29 cellular contexts compared by ENCODE assay signal in the genomic region with DNA sequence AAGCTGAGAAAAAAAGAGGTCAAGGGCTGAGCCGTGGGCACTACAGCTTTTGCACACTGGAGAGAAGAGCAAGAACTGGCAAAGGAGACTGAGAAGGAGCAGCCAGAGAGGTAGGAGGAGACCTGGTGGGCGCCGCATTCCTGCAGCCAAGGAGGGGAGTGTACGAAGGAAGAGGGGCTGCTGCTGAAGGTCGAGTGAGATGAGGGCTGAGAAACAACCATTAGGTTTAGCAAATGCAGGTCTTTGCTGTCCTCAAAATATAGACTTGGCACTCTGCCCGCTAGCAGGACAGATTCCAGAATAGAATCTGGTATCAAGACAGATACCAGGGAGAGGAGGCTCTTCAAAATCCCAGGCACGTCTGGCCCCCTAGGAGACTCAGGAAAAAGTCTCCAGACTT.
"Had no signal": no experiment of that assay in that cellular context is flagged by ENCODE, and none has a peak within 500 bp of the region (broad histone marks: within the 10 kb centered on the region; RNA-seq: fewer than 3 reads in every experiment).

No MANE protein-coding gene starts in this region.

- H3K27ac ChIP-seq: adrenal gland, cardiac muscle cell, esophagus squamous epithelium, hepatocyte, lower lobe of right lung, skin epidermis, uterus had no signal

- H3K4me2 ChIP-seq: hepatocyte had no signal

- H3K9me3 ChIP-seq: adrenal gland, esophagus squamous epithelium, lower lobe of right lung, mucosa of descending colon, uterus had no signal

- DNase-seq: activated CD4-positive, alpha-beta memory T cell treated with anti-CD3 and anti-CD28 coated beads for 36 hours; activated CD4-positive, alpha-beta T cell treated with anti-CD3 and anti-CD28 coated beads for 4 hours; activated CD8-positive, alpha-beta memory T cell treated with anti-CD3 and anti-CD28 coated beads, Interleukin-2, amount 50 U/mL, for 4 hours; activated effector memory CD4-positive, alpha-beta T cell treated with anti-CD3 and anti-CD28 coated beads, Interleukin-2, amount 50 U/mL, for 16 hours; activated naive CD4-positive, alpha-beta T cell treated with anti-CD3 and anti-CD28 coated beads for 36 hours; activated naive CD8-positive, alpha-beta T cell treated with anti-CD3 and anti-CD28 coated beads for 36 hours; activated T-cell treated with anti-CD3 and anti-CD28 coated beads, Interleukin-2, amount 50 U/mL, for 1 hour; adrenal gland; aorta; cortex of kidney; esophagus squamous epithelium; kidney; lower lobe of right lung; mesenchymal stem cell; mucosa of descending colon; stimulated activated CD4-positive, alpha-beta T cell treated with anti-CD3 and anti-CD28 coated beads, Interleukin-1b, Interleukin-23, amount 100 ng/mL, for 48 hours; stimulated activated CD4-positive, alpha-beta T cell treated with anti-CD3 and anti-CD28 coated beads, Interleukin-4, amount 100 ng/mL, for 4 hours; stimulated activated CD8-positive, alpha-beta memory T cell treated with anti-CD3 and anti-CD28 coated beads, Interleukin-4, amount 100 ng/mL, for 48 hours; stimulated activated naive CD8-positive, alpha-beta T cell treated with anti-CD3 and anti-CD28 coated beads, Interleukin-15, amount 100 ng/mL, for 72 hours; uterus had no signal

- H3K9me3 Mint-ChIP-seq: activated CD4-positive, alpha-beta memory T cell treated with anti-CD3 and anti-CD28 coated beads for 36 hours; activated naive CD4-positive, alpha-beta T cell treated with anti-CD3 and anti-CD28 coated beads for 36 hours; activated naive CD8-positive, alpha-beta T cell treated with anti-CD3 and anti-CD28 coated beads for 36 hours; activated T-helper 1 cell treated with anti-CD3 and anti-CD28 coated beads, Interleukin-12 subunit alpha, Interleukin-12 subunit beta, Interleukin-2, Interleukin-4 antibody, amounts not matched to agents 30 ng/mL and 10 ng/mL and 1 ng/mL, durations not matched to agents 14 hours and 24 hours and 36 hours; brain; natural killer cell treated with Interleukin-12 subunit alpha and Interleukin-12 subunit beta and Interleukin-15 and Interleukin-18, amount 100 ng/mL, for 72 hours; stimulated activated memory B cell treated with anti-CD40 and anti-IgM and Interleukin-4, amounts not matched to agents 10 μg/mL and 1 μg/mL and 100 μg/mL, for 72 hours; stimulated activated naive CD8-positive, alpha-beta T cell treated with anti-CD3 and anti-CD28 coated beads, Interleukin-15, amount 100 ng/mL, for 72 hours; type B pancreatic cell had no signal

- H3K4me3 Mint-ChIP-seq: activated CD4-positive, alpha-beta memory T cell treated with anti-CD3 and anti-CD28 coated beads for 36 hours; activated naive CD4-positive, alpha-beta T cell treated with anti-CD3 and anti-CD28 coated beads for 36 hours; activated naive CD8-positive, alpha-beta T cell treated with anti-CD3 and anti-CD28 coated beads for 36 hours; activated T-helper 1 cell treated with anti-CD3 and anti-CD28 coated beads, Interleukin-12 subunit alpha, Interleukin-12 subunit beta, Interleukin-2, Interleukin-4 antibody, amounts not matched to agents 30 ng/mL and 10 ng/mL and 1 ng/mL, durations not matched to agents 14 hours and 24 hours and 36 hours; brain; natural killer cell treated with Interleukin-12 subunit alpha and Interleukin-12 subunit beta and Interleukin-15 and Interleukin-18, amount 100 ng/mL, for 72 hours; stimulated activated memory B cell treated with anti-CD40 and anti-IgM and Interleukin-4, amounts not matched to agents 10 μg/mL and 1 μg/mL and 100 μg/mL, for 72 hours; stimulated activated naive CD8-positive, alpha-beta T cell treated with anti-CD3 and anti-CD28 coated beads, Interleukin-15, amount 100 ng/mL, for 72 hours; type B pancreatic cell had no signal

- H3K4me1 Mint-ChIP-seq: stimulated activated memory B cell treated with anti-CD40 and anti-IgM and Interleukin-4, amounts not matched to agents 10 μg/mL and 1 μg/mL and 100 μg/mL, for 72 hours; stimulated activated naive CD8-positive, alpha-beta T cell treated with anti-CD3 and anti-CD28 coated beads, Interleukin-15, amount 100 ng/mL, for 72 hours had no signal

- H3K36me3 Mint-ChIP-seq: activated CD4-positive, alpha-beta memory T cell treated with anti-CD3 and anti-CD28 coated beads for 36 hours; activated naive CD8-positive, alpha-beta T cell treated with anti-CD3 and anti-CD28 coated beads for 36 hours; brain; natural killer cell treated with Interleukin-12 subunit alpha and Interleukin-12 subunit beta and Interleukin-15 and Interleukin-18, amount 100 ng/mL, for 72 hours; stimulated activated memory B cell treated with anti-CD40 and anti-IgM and Interleukin-4, amounts not matched to agents 10 μg/mL and 1 μg/mL and 100 μg/mL, for 72 hours had no signal

- H3K27ac Mint-ChIP-seq: activated CD4-positive, alpha-beta memory T cell treated with anti-CD3 and anti-CD28 coated beads for 36 hours; activated naive CD4-positive, alpha-beta T cell treated with anti-CD3 and anti-CD28 coated beads for 36 hours; activated naive CD8-positive, alpha-beta T cell treated with anti-CD3 and anti-CD28 coated beads for 36 hours; activated T-helper 1 cell treated with anti-CD3 and anti-CD28 coated beads, Interleukin-12 subunit alpha, Interleukin-12 subunit beta, Interleukin-2, Interleukin-4 antibody, amounts not matched to agents 30 ng/mL and 10 ng/mL and 1 ng/mL, durations not matched to agents 14 hours and 24 hours and 36 hours; natural killer cell treated with Interleukin-12 subunit alpha and Interleukin-12 subunit beta and Interleukin-15 and Interleukin-18, amount 100 ng/mL, for 72 hours; progenitor cell of endocrine pancreas; stimulated activated memory B cell treated with anti-CD40 and anti-IgM and Interleukin-4, amounts not matched to agents 10 μg/mL and 1 μg/mL and 100 μg/mL, for 72 hours; stimulated activated naive CD8-positive, alpha-beta T cell treated with anti-CD3 and anti-CD28 coated beads, Interleukin-15, amount 100 ng/mL, for 72 hours; type B pancreatic cell had no signal

- H3K27me3 Mint-ChIP-seq: progenitor cell of endocrine pancreas, type B pancreatic cell had no signal

- H3K27me3 ChIP-seq: adrenal gland, cardiac muscle cell, esophagus squamous epithelium, hepatocyte, uterus had no signal

- H2AFZ ChIP-seq: hepatocyte had no signal
